2 cellular contexts compared by ENCODE assay signal in genomic region chr3:42701371-42702065, GRCh38.
TF ChIP-seq lines count a peak whose summit lies in the region.

No MANE protein-coding gene starts in this region.

TF ChIP-seq in WTC11, 78 proteins besides CTCF, POLR2A, EP300 and RAD21 (continued from another document and continues in another):
- TF ChIP-seq PRDM15 (CRISPR knock-in tag; IDR thresholded peaks at IDR 0.05) (no peak), JAZF1 (CRISPR knock-in tag; IDR thresholded peaks at IDR 0.05) (no peak), ATF1 (CRISPR knock-in tag; IDR thresholded peaks at IDR 0.05) (no peak), PRRX2 (CRISPR knock-in tag; IDR thresholded peaks at IDR 0.05) (no peak), EMX1 (CRISPR knock-in tag; IDR thresholded peaks at IDR 0.05) (no peak), TP53 (CRISPR knock-in tag; IDR thresholded peaks at IDR 0.05) (0 out of 2 replicates have a peak, but pooled peaks have one; percentile 74), ZNF232 (CRISPR knock-in tag; IDR thresholded peaks at IDR 0.05) (peak; percentile 94), JUN (CRISPR knock-in tag; IDR thresholded peaks at IDR 0.05) (peak; percentile 79; the same call in 1 of the 2 replicates), MLX (CRISPR knock-in tag; IDR thresholded peaks at IDR 0.05) (no peak), HMGXB4 (CRISPR knock-in tag; IDR thresholded peaks at IDR 0.05) (no peak; the same call in 1 of the 2 replicates), PREB (CRISPR knock-in tag; IDR thresholded peaks at IDR 0.05; ENCODE audit: borderline replicate concordance) (peak; percentile 72; the same call in 1 of the 2 replicates), TEAD1 (CRISPR knock-in tag; IDR thresholded peaks at IDR 0.05) (peak; percentile 87)
- TF ChIP-seq, protein P1, sequence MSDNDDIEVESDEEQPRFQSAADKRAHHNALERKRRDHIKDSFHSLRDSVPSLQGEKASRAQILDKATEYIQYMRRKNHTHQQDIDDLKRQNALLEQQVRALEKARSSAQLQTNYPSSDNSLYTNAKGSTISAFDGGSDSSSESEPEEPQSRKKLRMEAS (CRISPR knock-in tag; IDR thresholded peaks at IDR 0.05), result peak; percentile 55; the same call in 1 of the 2 replicates
- TF ChIP-seq, protein P2, sequence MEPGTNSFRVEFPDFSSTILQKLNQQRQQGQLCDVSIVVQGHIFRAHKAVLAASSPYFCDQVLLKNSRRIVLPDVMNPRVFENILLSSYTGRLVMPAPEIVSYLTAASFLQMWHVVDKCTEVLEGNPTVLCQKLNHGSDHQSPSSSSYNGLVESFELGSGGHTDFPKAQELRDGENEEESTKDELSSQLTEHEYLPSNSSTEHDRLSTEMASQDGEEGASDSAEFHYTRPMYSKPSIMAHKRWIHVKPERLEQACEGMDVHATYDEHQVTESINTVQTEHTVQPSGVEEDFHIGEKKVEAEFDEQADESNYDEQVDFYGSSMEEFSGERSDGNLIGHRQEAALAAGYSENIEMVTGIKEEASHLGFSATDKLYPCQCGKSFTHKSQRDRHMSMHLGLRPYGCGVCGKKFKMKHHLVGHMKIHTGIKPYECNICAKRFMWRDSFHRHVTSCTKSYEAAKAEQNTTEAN (CRISPR knock-in tag; IDR thresholded peaks at IDR 0.05), result no peak; the same call in 1 of the 2 replicates
- TF ChIP-seq, protein P3, sequence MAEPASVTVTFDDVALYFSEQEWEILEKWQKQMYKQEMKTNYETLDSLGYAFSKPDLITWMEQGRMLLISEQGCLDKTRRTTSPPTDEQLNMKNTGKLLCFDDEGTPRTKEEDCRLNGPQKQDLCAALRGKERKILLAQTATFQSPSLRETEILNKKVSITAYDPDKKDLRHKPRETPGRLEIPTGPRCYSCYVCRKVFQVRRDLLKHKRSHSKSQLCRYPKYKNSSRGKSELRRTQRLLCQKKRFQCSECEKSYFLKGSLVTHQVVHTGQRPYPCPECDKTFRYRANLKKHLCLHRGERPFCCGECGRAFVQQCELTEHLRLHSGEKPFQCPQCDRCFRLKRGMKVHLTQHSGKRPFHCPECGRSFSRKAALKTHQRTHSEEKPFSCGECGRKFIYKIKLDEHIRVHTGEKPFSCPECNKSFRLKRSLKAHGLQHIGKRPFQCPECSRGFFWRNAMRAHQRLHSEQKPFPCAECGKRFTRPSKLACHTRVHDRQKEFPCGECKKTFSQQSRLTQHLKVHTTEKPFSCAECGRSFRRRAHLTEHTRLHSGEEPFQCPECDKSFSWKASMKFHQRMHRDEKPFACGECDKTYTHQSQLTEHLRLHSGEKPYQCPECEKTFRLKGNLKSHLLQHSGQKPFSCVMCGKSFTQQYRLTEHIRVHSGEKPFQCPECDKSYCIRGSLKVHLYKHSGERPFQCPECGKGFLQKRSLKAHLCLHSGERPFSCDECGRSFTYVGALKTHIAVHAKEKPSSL (CRISPR knock-in tag; conservative IDR thresholded peaks at IDR 0.05), result no peak

TF ChIP-seq in HepG2, 621 proteins besides CTCF, POLR2A, EP300 and RAD21 (continued from another document and continues in another):
- TF ChIP-seq, protein P4, sequence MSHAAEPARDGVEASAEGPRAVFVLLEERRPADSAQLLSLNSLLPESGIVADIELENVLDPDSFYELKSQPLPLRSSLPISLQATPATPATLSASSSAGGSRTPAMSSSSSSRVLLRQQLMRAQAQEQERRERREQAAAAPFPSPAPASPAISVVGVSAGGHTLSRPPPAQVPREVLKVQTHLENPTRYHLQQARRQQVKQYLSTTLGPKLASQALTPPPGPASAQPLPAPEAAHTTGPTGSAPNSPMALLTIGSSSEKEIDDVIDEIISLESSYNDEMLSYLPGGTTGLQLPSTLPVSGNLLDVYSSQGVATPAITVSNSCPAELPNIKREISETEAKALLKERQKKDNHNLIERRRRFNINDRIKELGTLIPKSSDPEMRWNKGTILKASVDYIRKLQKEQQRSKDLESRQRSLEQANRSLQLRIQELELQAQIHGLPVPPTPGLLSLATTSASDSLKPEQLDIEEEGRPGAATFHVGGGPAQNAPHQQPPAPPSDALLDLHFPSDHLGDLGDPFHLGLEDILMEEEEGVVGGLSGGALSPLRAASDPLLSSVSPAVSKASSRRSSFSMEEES (CRISPR knock-in tag; IDR thresholded peaks at IDR 0.05), result peak; percentile 83
- TF ChIP-seq CBX2 (IDR thresholded peaks at IDR 0.05; ENCODE audit: low read depth, low read length) (no peak), CBX2 (CRISPR knock-in tag; IDR thresholded peaks at IDR 0.05; ENCODE audit: low read depth) (no peak), DPF2 (CRISPR knock-in tag; IDR thresholded peaks at IDR 0.05; ENCODE audit: borderline replicate concordance, low read depth) (no peak), TGIF2 (CRISPR knock-in tag; IDR thresholded peaks at IDR 0.05) (peak; percentile 47; the same call in 1 of the 2 replicates), ZNF775 (CRISPR knock-in tag; IDR thresholded peaks at IDR 0.05; ENCODE audit: borderline replicate concordance) (no peak), ARHGAP35 (CRISPR knock-in tag; IDR thresholded peaks at IDR 0.05; ENCODE audit: borderline replicate concordance) (peak; percentile 70; the same call in 1 of the 2 replicates), ZNF761 (CRISPR knock-in tag; conservative IDR thresholded peaks at IDR 0.05) (no peak), GZF1 (CRISPR knock-in tag; IDR thresholded peaks at IDR 0.05) (0 out of 2 replicates have a peak, but pooled peaks have one; percentile 55), ATM (IDR thresholded peaks at IDR 0.05; ENCODE audit: borderline replicate concordance) (no peak), ZNF616 (CRISPR knock-in tag; IDR thresholded peaks at IDR 0.05; ENCODE audit: low read depth) (peak; percentile 81; the same call in 1 of the 2 replicates), PAX8 (CRISPR knock-in tag; IDR thresholded peaks at IDR 0.05; ENCODE audit: borderline replicate concordance) (peak; percentile 49; the same call in 1 of the 2 replicates), MATR3 (CRISPR knock-in tag; IDR thresholded peaks at IDR 0.05) (no peak), TSC22D2 (CRISPR knock-in tag; IDR thresholded peaks at IDR 0.05; ENCODE audit: borderline replicate concordance) (peak; percentile 91; the same call in 1 of the 2 replicates), THYN1 (CRISPR knock-in tag; IDR thresholded peaks at IDR 0.05; ENCODE audit: borderline replicate concordance, low read depth) (no peak), TRIM24 (CRISPR knock-in tag; IDR thresholded peaks at IDR 0.05) (no peak), ZNF441 (CRISPR knock-in tag; IDR thresholded peaks at IDR 0.05; ENCODE audit: borderline replicate concordance) (peak; percentile 91; the same call in 1 of the 2 replicates), ZNF569 (CRISPR knock-in tag; IDR thresholded peaks at IDR 0.05; ENCODE audit: borderline replicate concordance) (no peak), ZNF503 (CRISPR knock-in tag; IDR thresholded peaks at IDR 0.05) (no peak), PHF5A (CRISPR knock-in tag; IDR thresholded peaks at IDR 0.05; ENCODE audit: low read depth, unreplicated experiment) (no peak), ZNF33A (CRISPR knock-in tag; IDR thresholded peaks at IDR 0.05; ENCODE audit: borderline replicate concordance) (no peak), NR2F2 (IDR thresholded peaks at IDR 0.05; ENCODE audit: borderline replicate concordance, low read depth) (no peak), ATF6 (CRISPR knock-in tag; conservative IDR thresholded peaks at IDR 0.05) (0 out of 2 replicates have a peak, but pooled peaks have one; percentile 89)
- TF ChIP-seq, protein P5, sequence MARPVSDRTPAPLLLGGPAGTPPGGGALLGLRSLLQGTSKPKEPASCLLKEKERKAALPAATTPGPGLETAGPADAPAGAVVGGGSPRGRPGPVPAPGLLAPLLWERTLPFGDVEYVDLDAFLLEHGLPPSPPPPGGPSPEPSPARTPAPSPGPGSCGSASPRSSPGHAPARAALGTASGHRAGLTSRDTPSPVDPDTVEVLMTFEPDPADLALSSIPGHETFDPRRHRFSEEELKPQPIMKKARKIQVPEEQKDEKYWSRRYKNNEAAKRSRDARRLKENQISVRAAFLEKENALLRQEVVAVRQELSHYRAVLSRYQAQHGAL (CRISPR knock-in tag; IDR thresholded peaks at IDR 0.05; ENCODE audit: not compliant biosample characterization), result peak; percentile 96
- TF ChIP-seq, protein P6, sequence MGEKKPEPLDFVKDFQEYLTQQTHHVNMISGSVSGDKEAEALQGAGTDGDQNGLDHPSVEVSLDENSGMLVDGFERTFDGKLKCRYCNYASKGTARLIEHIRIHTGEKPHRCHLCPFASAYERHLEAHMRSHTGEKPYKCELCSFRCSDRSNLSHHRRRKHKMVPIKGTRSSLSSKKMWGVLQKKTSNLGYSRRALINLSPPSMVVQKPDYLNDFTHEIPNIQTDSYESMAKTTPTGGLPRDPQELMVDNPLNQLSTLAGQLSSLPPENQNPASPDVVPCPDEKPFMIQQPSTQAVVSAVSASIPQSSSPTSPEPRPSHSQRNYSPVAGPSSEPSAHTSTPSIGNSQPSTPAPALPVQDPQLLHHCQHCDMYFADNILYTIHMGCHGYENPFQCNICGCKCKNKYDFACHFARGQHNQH (CRISPR knock-in tag; IDR thresholded peaks at IDR 0.05), result peak; percentile 65; the same call in 1 of the 2 replicates
- TF ChIP-seq, protein P7, sequence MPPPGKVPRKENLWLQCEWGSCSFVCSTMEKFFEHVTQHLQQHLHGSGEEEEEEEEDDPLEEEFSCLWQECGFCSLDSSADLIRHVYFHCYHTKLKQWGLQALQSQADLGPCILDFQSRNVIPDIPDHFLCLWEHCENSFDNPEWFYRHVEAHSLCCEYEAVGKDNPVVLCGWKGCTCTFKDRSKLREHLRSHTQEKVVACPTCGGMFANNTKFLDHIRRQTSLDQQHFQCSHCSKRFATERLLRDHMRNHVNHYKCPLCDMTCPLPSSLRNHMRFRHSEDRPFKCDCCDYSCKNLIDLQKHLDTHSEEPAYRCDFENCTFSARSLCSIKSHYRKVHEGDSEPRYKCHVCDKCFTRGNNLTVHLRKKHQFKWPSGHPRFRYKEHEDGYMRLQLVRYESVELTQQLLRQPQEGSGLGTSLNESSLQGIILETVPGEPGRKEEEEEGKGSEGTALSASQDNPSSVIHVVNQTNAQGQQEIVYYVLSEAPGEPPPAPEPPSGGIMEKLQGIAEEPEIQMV (CRISPR knock-in tag; IDR thresholded peaks at IDR 0.05; ENCODE audit: low read depth), result 0 out of 2 replicates have a peak, but pooled peaks have one; percentile 24
- TF ChIP-seq, protein P8, sequence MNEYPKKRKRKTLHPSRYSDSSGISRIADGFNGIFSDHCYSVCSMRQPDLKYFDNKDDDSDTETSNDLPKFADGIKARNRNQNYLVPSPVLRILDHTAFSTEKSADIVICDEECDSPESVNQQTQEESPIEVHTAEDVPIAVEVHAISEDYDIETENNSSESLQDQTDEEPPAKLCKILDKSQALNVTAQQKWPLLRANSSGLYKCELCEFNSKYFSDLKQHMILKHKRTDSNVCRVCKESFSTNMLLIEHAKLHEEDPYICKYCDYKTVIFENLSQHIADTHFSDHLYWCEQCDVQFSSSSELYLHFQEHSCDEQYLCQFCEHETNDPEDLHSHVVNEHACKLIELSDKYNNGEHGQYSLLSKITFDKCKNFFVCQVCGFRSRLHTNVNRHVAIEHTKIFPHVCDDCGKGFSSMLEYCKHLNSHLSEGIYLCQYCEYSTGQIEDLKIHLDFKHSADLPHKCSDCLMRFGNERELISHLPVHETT (CRISPR knock-in tag; conservative IDR thresholded peaks at IDR 0.05), result peak; percentile 70; the same call in 1 of the 2 replicates
- TF ChIP-seq, protein P9, sequence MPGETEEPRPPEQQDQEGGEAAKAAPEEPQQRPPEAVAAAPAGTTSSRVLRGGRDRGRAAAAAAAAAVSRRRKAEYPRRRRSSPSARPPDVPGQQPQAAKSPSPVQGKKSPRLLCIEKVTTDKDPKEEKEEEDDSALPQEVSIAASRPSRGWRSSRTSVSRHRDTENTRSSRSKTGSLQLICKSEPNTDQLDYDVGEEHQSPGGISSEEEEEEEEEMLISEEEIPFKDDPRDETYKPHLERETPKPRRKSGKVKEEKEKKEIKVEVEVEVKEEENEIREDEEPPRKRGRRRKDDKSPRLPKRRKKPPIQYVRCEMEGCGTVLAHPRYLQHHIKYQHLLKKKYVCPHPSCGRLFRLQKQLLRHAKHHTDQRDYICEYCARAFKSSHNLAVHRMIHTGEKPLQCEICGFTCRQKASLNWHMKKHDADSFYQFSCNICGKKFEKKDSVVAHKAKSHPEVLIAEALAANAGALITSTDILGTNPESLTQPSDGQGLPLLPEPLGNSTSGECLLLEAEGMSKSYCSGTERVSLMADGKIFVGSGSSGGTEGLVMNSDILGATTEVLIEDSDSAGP (CRISPR knock-in tag; IDR thresholded peaks at IDR 0.05; ENCODE audit: borderline replicate concordance), result peak; percentile 57; the same call in 1 of the 2 replicates
